ENCODE assay signal across 21 cellular contexts in genomic region chr9:14006586-14007198, GRCh38.
DNase-seq lines count a peak whose midpoint lies in the region; ATAC-seq and TF ChIP-seq lines count a peak whose summit lies in the region.
"Had no signal": no experiment of that assay in that cellular context is flagged by ENCODE, and none has a peak within 500 bp of the region (broad histone marks: within the 10 kb centered on the region; RNA-seq: fewer than 3 reads in every experiment).

No MANE protein-coding gene starts in this region.

- peak overlapping the region; percentile 28 for H3K4me3 Mint-ChIP-seq in neural progenitor cell
- H3K4me3 Mint-ChIP-seq: CD4-positive, alpha-beta memory T cell; GM23338 had no signal

- H3K4me1 ChIP-seq in neural progenitor cell (peaks cover 4% of the 10 kb centered on the region), esophagus muscularis mucosa (peaks cover 0 to 4% (median 0%) of the 10 kb centered on the region in 4 donors)

- DNase-seq in M059J (ENCODE audit: low read depth) (peak; percentile 10), astrocyte of the spinal cord (ENCODE audit: low read depth, low spot score) (peak; percentile 70), neural progenitor cell (ENCODE audit: low spot score) (peak; percentile 62), NCI-H226 (no peak), esophagus muscularis mucosa (ENCODE audit: extremely low spot score) (no peak)
- DNase-seq: C1 segment of cervical spinal cord; CD4-positive, alpha-beta memory T cell; COR-L47; DMS53; HCEC 1CT; NCI-H1105; NCI-H1436 treated with DMSO at 0.1 percent for 48 hours; NCI-H187 treated with DMSO at 0.1 percent for 48 hours; NCI-H2171 treated with DMSO at 0.1 percent for 48 hours; NCI-H524; NCI-H774; PC-3; SK-N-SH had no signal

- H3K4me2 ChIP-seq in neural progenitor cell = no peak overlapping the region
- H3K4me2 ChIP-seq: GM23338, SK-N-SH had no signal

- peaks cover 5% of the 10 kb centered on the region for H3K4me1 Mint-ChIP-seq in neural progenitor cell
- H3K4me1 Mint-ChIP-seq: CD4-positive, alpha-beta memory T cell; GM23338 had no signal

- no peak for TF ChIP-seq CTCF in astrocyte of the spinal cord (IDR thresholded peaks at IDR 0.05; ENCODE audit: low read depth, low read length)
- TF ChIP-seq CTCF in neural progenitor cell (IDR thresholded peaks at IDR 0.05) = no peak
- TF ChIP-seq CTCF in esophagus muscularis mucosa (IDR thresholded peaks at IDR 0.05) = no peak

- no peak for TF ChIP-seq EP300 in esophagus muscularis mucosa (IDR thresholded peaks at IDR 0.05)

- H4K20me1 ChIP-seq in neural progenitor cell (ENCODE audit: low read depth) = no peaks in the 10 kb centered on the region

- 84% methylated on average over 8 of the region's 8 CpGs for WGBS in esophagus muscularis mucosa

- no peaks in the 10 kb centered on the region for H3K36me3 Mint-ChIP-seq in neural progenitor cell
- H3K36me3 Mint-ChIP-seq: CD4-positive, alpha-beta memory T cell had no signal

- H3K27me3 ChIP-seq in neural progenitor cell = no peaks in the 10 kb centered on the region
- H3K27me3 ChIP-seq in esophagus muscularis mucosa = no peaks in the 10 kb centered on the region

- in situ Hi-C loops in astrocyte of the spinal cord (cut with HindIII; ENCODE audit: low sequenced_read_pairs) = no loop called here

- H3K27ac ChIP-seq in neural progenitor cell = no peak overlapping the region
- no peak overlapping the region for H3K27ac ChIP-seq in esophagus muscularis mucosa (replicated peaks in 1 of 4)

- TF ChIP-seq POLR2A in esophagus muscularis mucosa (IDR thresholded peaks at IDR 0.05; ENCODE audit: low read depth) = no peak

- no peaks in the 10 kb centered on the region for H3F3A ChIP-seq in neural progenitor cell (ENCODE audit: low read depth)

- peaks cover 5% of the 10 kb centered on the region for H3K9me3 Mint-ChIP-seq in neural progenitor cell
- H3K9me3 Mint-ChIP-seq: GM23338 had no signal

- H3K36me3 ChIP-seq in neural progenitor cell (no peaks in the 10 kb centered on the region), esophagus muscularis mucosa (no peaks in the 10 kb centered on the region)

- H3K79me2 ChIP-seq in neural progenitor cell (ENCODE audit: low read depth) = no peaks in the 10 kb centered on the region

- H3K27me3 Mint-ChIP-seq in neural progenitor cell (ENCODE audit: insufficient read depth, low read depth) = peaks cover 5% of the 10 kb centered on the region
- H3K27me3 Mint-ChIP-seq: CD4-positive, alpha-beta memory T cell had no signal

- H3K9me3 ChIP-seq in neural progenitor cell (ENCODE audit: low read depth) (no peaks in the 10 kb centered on the region), esophagus muscularis mucosa (no peaks in the 10 kb centered on the region)
- H3K9me3 ChIP-seq: SK-N-SH had no signal

- no peak overlapping the region for H2AFZ ChIP-seq in neural progenitor cell (replicated peaks)
- H2AFZ ChIP-seq: GM23338 had no signal

- intact Hi-C loops in esophagus muscularis mucosa (cut with DNase I) = no loop called here

- ATAC-seq in HG02884 (IDR thresholded peaks at IDR 0.05; ENCODE audit: unreplicated experiment) (no peak), HG03139 (IDR thresholded peaks at IDR 0.05; ENCODE audit: unreplicated experiment) (no peak)
- ATAC-seq: GM23338, PC-3 had no signal

- H3K27ac Mint-ChIP-seq in neural progenitor cell = peak overlapping the region; percentile 30
- H3K27ac Mint-ChIP-seq: CD4-positive, alpha-beta memory T cell; GM23338 had no signal

- H3K4me3 ChIP-seq in astrocyte of the spinal cord (ENCODE audit: low read depth, low read length) = no peak overlapping the region
- H3K4me3 ChIP-seq in neural progenitor cell = no peak overlapping the region
- no peak overlapping the region for H3K4me3 ChIP-seq in esophagus muscularis mucosa
- H3K4me3 ChIP-seq: GM23338 had no signal

- no peak overlapping the region for H3K9ac ChIP-seq in neural progenitor cell
- H3K9ac ChIP-seq: SK-N-SH had no signal

Comparison
In these comparisons a context has a peak if more than half of its experiments do, and no peak if none do; other contexts are left out.
1. DNase-seq: peak in M059J (single experiment), astrocyte of the spinal cord (single experiment) and neural progenitor cell (single experiment); none in NCI-H226 (single experiment) and esophagus muscularis mucosa (single experiment).